ENCODE assay signal across 27 cellular contexts in genomic region chr18:78208052-78208451, GRCh38.
"Had no signal": no experiment of that assay in that cellular context is flagged by ENCODE, and none has a peak within 500 bp of the region (broad histone marks: within the 10 kb centered on the region; RNA-seq: fewer than 3 reads in every experiment).

No MANE protein-coding gene starts in this region.

- H3K4me1 Mint-ChIP-seq: activated CD4-positive, alpha-beta memory T cell treated with anti-CD3 and anti-CD28 coated beads, Interleukin-2, amount 10 ng/mL, durations not matched to agents 7 days and 5 days; activated CD4-positive, alpha-beta T cell treated with anti-CD3 and anti-CD28 coated beads, Interleukin-2, amount 10 ng/mL, durations not matched to agents 7 days and 5 days; activated naive CD4-positive, alpha-beta T cell treated with anti-CD3 and anti-CD28 coated beads, Interleukin-2, amount 10 ng/mL, durations not matched to agents 7 days and 5 days; activated naive CD8-positive, alpha-beta T cell treated with anti-CD3 and anti-CD28 coated beads, Interleukin-2, amount 10 ng/mL, durations not matched to agents 7 days and 5 days had no signal

- H3K9me3 Mint-ChIP-seq: activated CD4-positive, alpha-beta memory T cell treated with anti-CD3 and anti-CD28 coated beads, Interleukin-2, amount 10 ng/mL, durations not matched to agents 7 days and 5 days; activated CD4-positive, alpha-beta T cell treated with anti-CD3 and anti-CD28 coated beads, Interleukin-2, amount 10 ng/mL, durations not matched to agents 7 days and 5 days; activated naive CD4-positive, alpha-beta T cell treated with anti-CD3 and anti-CD28 coated beads, Interleukin-2, amount 10 ng/mL, durations not matched to agents 7 days and 5 days; activated naive CD4-positive, alpha-beta T cell treated with anti-CD3 and anti-CD28 coated beads, Interleukin-2, amount 50 U/mL, for 72 hours; activated T-cell treated with anti-CD3 and anti-CD28 coated beads, Interleukin-2, amount 50 U/mL, for 24 hours; effector memory CD8-positive, alpha-beta T cell had no signal

- H3K4me3 Mint-ChIP-seq: activated CD4-positive, alpha-beta memory T cell treated with anti-CD3 and anti-CD28 coated beads, Interleukin-2, amount 10 ng/mL, durations not matched to agents 7 days and 5 days; activated CD4-positive, alpha-beta T cell treated with anti-CD3 and anti-CD28 coated beads, Interleukin-2, amount 10 ng/mL, durations not matched to agents 7 days and 5 days; activated naive CD4-positive, alpha-beta T cell treated with anti-CD3 and anti-CD28 coated beads, Interleukin-2, amount 10 ng/mL, durations not matched to agents 7 days and 5 days; activated naive CD8-positive, alpha-beta T cell treated with anti-CD3 and anti-CD28 coated beads, Interleukin-2, amount 10 ng/mL, durations not matched to agents 7 days and 5 days; activated T-cell treated with anti-CD3 and anti-CD28 coated beads, Interleukin-2, amount 50 U/mL, for 24 hours; activated T-cell treated with anti-CD3 and anti-CD28 coated beads, Interleukin-2, amount 50 U/mL, for 72 hours; effector memory CD8-positive, alpha-beta T cell; WTC11 had no signal

- DNase-seq: activated CD4-positive, alpha-beta memory T cell treated with anti-CD3 and anti-CD28 coated beads, Interleukin-2, amount 10 ng/mL, durations not matched to agents 7 days and 5 days; activated CD4-positive, alpha-beta T cell treated with anti-CD3 and anti-CD28 coated beads for 1 hour; activated CD4-positive, alpha-beta T cell treated with anti-CD3 and anti-CD28 coated beads for 4 hours; activated CD4-positive, alpha-beta T cell treated with anti-CD3 and anti-CD28 coated beads, Interleukin-2, amount 10 ng/mL, durations not matched to agents 7 days and 5 days; activated CD4-positive, alpha-beta T cell treated with anti-CD3 and anti-CD28 coated beads, Interleukin-2, amount 50 U/mL, for 4 hours; activated CD8-positive, alpha-beta memory T cell treated with anti-CD3 and anti-CD28 coated beads, Interleukin-2, amount 50 U/mL, for 48 hours; activated gamma-delta T cell; activated naive CD4-positive, alpha-beta T cell; activated naive CD4-positive, alpha-beta T cell treated with anti-CD3 and anti-CD28 coated beads, Interleukin-2, amount 10 ng/mL, durations not matched to agents 7 days and 5 days; activated naive CD8-positive, alpha-beta T cell treated with anti-CD3 and anti-CD28 coated beads, Interleukin-2, amount 10 ng/mL, durations not matched to agents 7 days and 5 days; activated T-cell treated with anti-CD3 and anti-CD28 coated beads for 4 hours; activated T-cell treated with anti-CD3 and anti-CD28 coated beads, Interleukin-2, amount 50 U/mL, for 24 hours; activated T-cell treated with anti-CD3 and anti-CD28 coated beads, Interleukin-2, amount 50 U/mL, for 72 hours; brain microvascular endothelial cell; caudate nucleus; cortex of kidney; dermis blood vessel endothelial cell; effector CD4-positive, alpha-beta T cell; effector memory CD8-positive, alpha-beta T cell; erythroblast; foreskin keratinocyte; gastrocnemius medialis; glutamatergic neuron; heart left ventricle; T-helper 2 cell had no signal

- H3K36me3 Mint-ChIP-seq: activated naive CD4-positive, alpha-beta T cell treated with anti-CD3 and anti-CD28 coated beads, Interleukin-2, amount 10 ng/mL, durations not matched to agents 7 days and 5 days; activated naive CD4-positive, alpha-beta T cell treated with anti-CD3 and anti-CD28 coated beads, Interleukin-2, amount 50 U/mL, for 72 hours; activated naive CD8-positive, alpha-beta T cell treated with anti-CD3 and anti-CD28 coated beads, Interleukin-2, amount 10 ng/mL, durations not matched to agents 7 days and 5 days had no signal

- H3K27me3 Mint-ChIP-seq: activated CD4-positive, alpha-beta memory T cell treated with anti-CD3 and anti-CD28 coated beads, Interleukin-2, amount 10 ng/mL, durations not matched to agents 7 days and 5 days; activated CD4-positive, alpha-beta T cell treated with anti-CD3 and anti-CD28 coated beads, Interleukin-2, amount 10 ng/mL, durations not matched to agents 7 days and 5 days; activated naive CD4-positive, alpha-beta T cell treated with anti-CD3 and anti-CD28 coated beads, Interleukin-2, amount 10 ng/mL, durations not matched to agents 7 days and 5 days; activated T-cell treated with anti-CD3 and anti-CD28 coated beads, Interleukin-2, amount 50 U/mL, for 24 hours had no signal

- H3K27ac Mint-ChIP-seq: activated CD4-positive, alpha-beta memory T cell treated with anti-CD3 and anti-CD28 coated beads, Interleukin-2, amount 10 ng/mL, durations not matched to agents 7 days and 5 days; activated CD4-positive, alpha-beta T cell treated with anti-CD3 and anti-CD28 coated beads, Interleukin-2, amount 10 ng/mL, durations not matched to agents 7 days and 5 days; activated naive CD4-positive, alpha-beta T cell treated with anti-CD3 and anti-CD28 coated beads, Interleukin-2, amount 10 ng/mL, durations not matched to agents 7 days and 5 days; activated naive CD4-positive, alpha-beta T cell treated with anti-CD3 and anti-CD28 coated beads, Interleukin-2, amount 50 U/mL, for 72 hours; activated naive CD8-positive, alpha-beta T cell treated with anti-CD3 and anti-CD28 coated beads, Interleukin-2, amount 10 ng/mL, durations not matched to agents 7 days and 5 days; activated T-cell treated with anti-CD3 and anti-CD28 coated beads, Interleukin-2, amount 50 U/mL, for 24 hours; activated T-cell treated with anti-CD3 and anti-CD28 coated beads, Interleukin-2, amount 50 U/mL, for 72 hours; effector memory CD8-positive, alpha-beta T cell; WTC11 had no signal
